1 cellular context compared by ENCODE assay signal in genomic region chr19:6465663-6466062, GRCh38.
TF ChIP-seq lines count a peak whose summit lies in the region.

No MANE protein-coding gene starts in this region.

TF ChIP-seq in H1, 55 proteins besides CTCF, POLR2A, EP300 and RAD21:
- TF ChIP-seq SP1 (IDR thresholded peaks at IDR 0.05; ENCODE audit: low read depth, low read length) (no peak), NANOG (IDR thresholded peaks at IDR 0.05; ENCODE audit: insufficient read depth, low read depth, low read length, poor library complexity, severe bottlenecking) (no peak), CHD1 (IDR thresholded peaks at IDR 0.05; ENCODE audit: low read depth, low read length) (no peak), TAF7 (optimal IDR thresholded peaks at IDR 0.05; ENCODE audit: borderline replicate concordance, low read depth, low read length) (no peak), PHF8 (conservative IDR thresholded peaks at IDR 0.05; ENCODE audit: low read depth, low read length) (no peak)
